In genomic region chr11:44622721-44623258, GRCh38 we compare ENCODE assay signal across 13 cellular contexts. TPM values are rescaled to one million over a fixed set of nuclear protein-coding genes. Genes with fewer than 3 reads are reported as not detected.
DNase-seq lines count a peak whose midpoint lies in the region; ATAC-seq and TF ChIP-seq lines count a peak whose summit lies in the region.
"Had no signal": no experiment of that assay in that cellular context is flagged by ENCODE, and none has a peak within 500 bp of the region (broad histone marks: within the 10 kb centered on the region; RNA-seq: fewer than 3 reads in every experiment).

No MANE protein-coding gene starts in this region.

- in situ Hi-C loops in GM23248 (cut with MboI) = loop anchor here (5.0 kb wide), 1 partner anchor 285 kb away; no protein-coding TSS in a partner anchor

- H3K9me3 ChIP-seq in lung (ENCODE audit: control insufficient read depth in 2 of 2, insufficient read depth in 1 of 2, low read length in 1 of 2) = peaks cover 0 to 5% of the 10 kb centered on the region in 2 donors
- no peaks in the 10 kb centered on the region for H3K9me3 ChIP-seq in GM23248 (ENCODE audit: low read depth)

- H3K4me1 Mint-ChIP-seq in type B pancreatic cell (ENCODE audit: unreplicated experiment) = peaks cover 38% of the 10 kb centered on the region

- peaks cover 0 to 16% of the 10 kb centered on the region in 2 donors for H3K36me3 ChIP-seq in lung (ENCODE audit: control insufficient read depth in 2 of 2, insufficient read depth in 2 of 2, low read length in 2 of 2)
- H3K36me3 ChIP-seq in GM23248 (ENCODE audit: low read depth) = no peaks in the 10 kb centered on the region

- H2AFZ ChIP-seq in GM23248 = no peak overlapping the region
- H2AFZ ChIP-seq: parathyroid adenoma had no signal

- DNase-seq in Right ventricle myocardium inferior (ENCODE audit: missing footprints) (peak; percentile 13), left ventricle myocardium superior (no peak), lung (ENCODE audit: low spot score) (peak; percentile 25), type B pancreatic cell (ENCODE audit: extremely low spot score, unreplicated experiment) (peak; percentile 54), RPMI8226 (no peak), GM23248 (no peak)
- peak; percentile 2 to 4 for DNase-seq in activated naive CD4-positive, alpha-beta T cell treated with anti-CD3 and anti-CD28 coated beads, Interleukin-2, amount 50 U/mL, for 72 hours (ENCODE audit: low spot score in 2 of 2)
- DNase-seq: AML-193; central memory CD4-positive, alpha-beta T cell; NCI-H187 treated with DMSO at 0.1 percent for 48 hours had no signal

- intact Hi-C loops in Right ventricle myocardium inferior (cut with DNase I) = no loop called here
- intact Hi-C loops in left ventricle myocardium superior (cut with micrococcal nuclease) = loop anchor here (5.0 kb wide), 1 partner anchor 290 kb away; no protein-coding TSS in a partner anchor

- H3K79me2 ChIP-seq in GM23248 (ENCODE audit: insufficient read depth) = no peaks in the 10 kb centered on the region
- H3K79me2 ChIP-seq: parathyroid adenoma had no signal

- H3K4me3 ChIP-seq in lung = no peak overlapping the region
- H3K4me3 ChIP-seq in GM23248 = no peak overlapping the region
- H3K4me3 ChIP-seq: tibial nerve had no signal

- H3K9me2 ChIP-seq in GM23248 (ENCODE audit: insufficient read depth) = no peaks in the 10 kb centered on the region

- no peaks in the 10 kb centered on the region for H3K27me3 Mint-ChIP-seq in type B pancreatic cell

- 82% methylated on average over 11 of the region's 11 CpGs for WGBS in lung, 2 donors
- WGBS in GM23248 (ENCODE audit: low coverage in 1 of 2, low lambda C conversion rate in 2 of 2, missing lambda C conversion rate in 2 of 2), 2 experiments = 89 to 92% methylated on average over 11 of the region's 11 CpGs

- no peak for ATAC-seq in Right ventricle myocardium inferior
- no peak for ATAC-seq in left ventricle myocardium superior
- ATAC-seq in activated naive CD4-positive, alpha-beta T cell treated with anti-CD3 and anti-CD28 coated beads, Interleukin-2, amount 50 U/mL, for 72 hours = no peak
- no peak for ATAC-seq in lung (ENCODE audit: insufficient read depth, low FRiP score)
- ATAC-seq in GM21717 (IDR thresholded peaks at IDR 0.05; ENCODE audit: unreplicated experiment) = no peak

- no peaks in the 10 kb centered on the region for H4K20me1 ChIP-seq in GM23248 (ENCODE audit: insufficient read depth)

- no peaks in the 10 kb centered on the region for H3K27me3 ChIP-seq in lung (ENCODE audit: control insufficient read depth, insufficient read depth)
- H3K27me3 ChIP-seq in GM23248 (replicated peaks; ENCODE audit: insufficient read depth) = no peaks in the 10 kb centered on the region
- H3K27me3 ChIP-seq: tibial nerve had no signal

- H3K4me1 ChIP-seq in lung (ENCODE audit: control insufficient read depth in 2 of 2, insufficient read depth in 2 of 2, low read length in 2 of 2) (peaks cover 3 to 14% of the 10 kb centered on the region in 2 donors), GM23248 (ENCODE audit: insufficient read depth) (no peaks in the 10 kb centered on the region)
- H3K4me1 ChIP-seq: parathyroid adenoma had no signal

- peak overlapping the region in 1 of 2 donors; percentile 82 for H3K27ac Mint-ChIP-seq in activated naive CD4-positive, alpha-beta T cell treated with anti-CD3 and anti-CD28 coated beads, Interleukin-2, amount 50 U/mL, for 72 hours
- H3K27ac Mint-ChIP-seq in type B pancreatic cell = no peak overlapping the region

- H3K9ac ChIP-seq in GM23248 = no peak overlapping the region
- H3K9ac ChIP-seq: parathyroid adenoma had no signal

- H3K4me2 ChIP-seq in GM23248 (ENCODE audit: unreplicated experiment) = no peak overlapping the region

- peaks cover 6 to 10% of the 10 kb centered on the region in 2 donors for H3K36me3 Mint-ChIP-seq in activated naive CD4-positive, alpha-beta T cell treated with anti-CD3 and anti-CD28 coated beads, Interleukin-2, amount 50 U/mL, for 72 hours
- no peaks in the 10 kb centered on the region for H3K36me3 Mint-ChIP-seq in type B pancreatic cell

- no peaks in the 10 kb centered on the region for H3F3A ChIP-seq in GM23248 (ENCODE audit: insufficient read depth)

- H3K27ac ChIP-seq in lung (ENCODE audit: low read depth in 1 of 2, low read length in 1 of 2) (peak overlapping the region in 1 of 2 donors; percentile 38), GM23248 (no peak overlapping the region)
- H3K27ac ChIP-seq: parathyroid adenoma, tibial nerve had no signal

- TF ChIP-seq CTCF in lung (IDR thresholded peaks at IDR 0.05; ENCODE audit: control extremely low read depth, extremely low read depth) = no peak
- TF ChIP-seq CTCF in type B pancreatic cell (conservative IDR thresholded peaks at IDR 0.05) = no peak

- no peak overlapping the region for H3K4me3 Mint-ChIP-seq in type B pancreatic cell

- H3K9me3 Mint-ChIP-seq in activated naive CD4-positive, alpha-beta T cell treated with anti-CD3 and anti-CD28 coated beads, Interleukin-2, amount 50 U/mL, for 72 hours = no peaks in the 10 kb centered on the region
- peaks cover 8% of the 10 kb centered on the region for H3K9me3 Mint-ChIP-seq in type B pancreatic cell

RNA-seq across cellular contexts. Expression of gene CD82, which starts 57.3 kb away (rescaled TPM):
- 47.7 TPM for total RNA-seq in Right ventricle myocardium inferior
- 58.0 TPM for total RNA-seq in left ventricle myocardium superior
- 100 to 1,000 TPM; 270 to 324 TPM for total RNA-seq in activated naive CD4-positive, alpha-beta T cell treated with anti-CD3 and anti-CD28 coated beads, Interleukin-2, amount 50 U/mL, for 72 hours
- 100 to 1,000 TPM in 1 of 2 donors, 10 to 100 TPM in 1; 63.3 to 237 TPM for total RNA-seq in lung
- polyA plus RNA-seq in lung = 100 to 1,000 TPM; 162 to 218 TPM
- 80.3 and 82.1 TPM in 2 replicates for total RNA-seq in type B pancreatic cell (ENCODE audit: low replicate concordance)
- total RNA-seq in GM23248 (2014; rRNA removed; shearing (Covaris generic)) = 4.8 and 9.9 TPM in 2 replicates
- polyA plus RNA-seq in GM23248 (2016; fragmentation: Nextera tagmentation; extraction: Ambion mirVana) = 6.0 and 8.6 TPM in 2 replicates

Comparison
In these comparisons a context has a peak if more than half of its experiments do, and no peak if none do; other contexts are left out.
1. DNase-seq: peak in Right ventricle myocardium inferior (single experiment), activated naive CD4-positive, alpha-beta T cell treated with anti-CD3 and anti-CD28 coated beads, Interleukin-2, amount 50 U/mL, for 72 hours (2 of 2), lung (single experiment) and type B pancreatic cell (single experiment); none in left ventricle myocardium superior (single experiment), RPMI8226 (single experiment) and GM23248 (single experiment).